Comparison of ENCODE assay signal across 14 cellular contexts in genomic region chr9:137758067-137758466, GRCh38.
DNase-seq lines count a peak whose midpoint lies in the region; ATAC-seq, FAIRE-seq and TF ChIP-seq lines count a peak whose summit lies in the region.
"Had no signal": no experiment of that assay in that cellular context is flagged by ENCODE, and none has a peak within 500 bp of the region (broad histone marks: within the 10 kb centered on the region; RNA-seq: fewer than 3 reads in every experiment).

No MANE protein-coding gene starts in this region.

- H3K9ac ChIP-seq in kidney (ENCODE audit: low read length in 2 of 2): no peak overlapping the region

- POLR2A ChIA-PET in activated CD4-positive, alpha-beta memory T cell treated with anti-CD3 and anti-CD28 coated beads, Interleukin-2, amount 10 ng/mL, durations not matched to agents 7 days and 5 days (lab: Charles Lee): no interaction called here

- no peak for TF ChIP-seq CTCF in kidney (IDR thresholded peaks at IDR 0.05; ENCODE audit: borderline replicate concordance, extremely low read depth, insufficient read depth)

- CTCF ChIA-PET in activated CD4-positive, alpha-beta memory T cell treated with anti-CD3 and anti-CD28 coated beads, Interleukin-2, amount 10 ng/mL, durations not matched to agents 7 days and 5 days (lab: Charles Lee): no interaction called here

- no peak for DNase-seq in stimulated activated naive CD8-positive, alpha-beta T cell treated with anti-CD3 and anti-CD28 coated beads, Interleukin-15, Interleukin-2, amounts not matched to agents 100 U/mL and 50 U/mL, for 24 hours
- DNase-seq in activated CD4-positive, alpha-beta memory T cell treated with anti-CD3 and anti-CD28 coated beads, Interleukin-2, amount 10 ng/mL, durations not matched to agents 7 days and 5 days: no peak
- DNase-seq in kidney: peak; percentile 49
- DNase-seq in CD1c-positive myeloid dendritic cell (ENCODE audit: extremely low spot score): no peak
- DNase-seq in nucleus accumbens (lab: John Stamatoyannopoulos, UW): no peak
- DNase-seq: DND-41; foreskin melanocyte; NCI-H1417; NCI-H446; OCI-M1; stimulated activated naive CD4-positive, alpha-beta T cell had no signal

- peaks cover 8 to 10% of the 10 kb centered on the region in 2 donors for H3K36me3 ChIP-seq in kidney (ENCODE audit: control insufficient read depth in 1 of 2, insufficient read depth in 2 of 2, low read length in 2 of 2)

- H3K4me1 ChIP-seq in kidney (ENCODE audit: control insufficient read depth in 1 of 2, insufficient read depth in 1 of 2, low read depth in 1 of 2, low read length in 2 of 2): no peaks in the 10 kb centered on the region

- H3K27ac Mint-ChIP-seq in stimulated activated naive CD8-positive, alpha-beta T cell treated with anti-CD3 and anti-CD28 coated beads, Interleukin-15, Interleukin-2, amounts not matched to agents 100 ng/mL and 50 ng/mL, for 24 hours: peak overlapping the region; percentile 75
- peak overlapping the region; percentile 87 for H3K27ac Mint-ChIP-seq in activated CD4-positive, alpha-beta memory T cell treated with anti-CD3 and anti-CD28 coated beads, Interleukin-2, amount 10 ng/mL, durations not matched to agents 7 days and 5 days

- H3K27me3 Mint-ChIP-seq in stimulated activated naive CD8-positive, alpha-beta T cell treated with anti-CD3 and anti-CD28 coated beads, Interleukin-15, Interleukin-2, amounts not matched to agents 100 ng/mL and 50 ng/mL, for 24 hours: no peaks in the 10 kb centered on the region
- no peaks in the 10 kb centered on the region for H3K27me3 Mint-ChIP-seq in activated CD4-positive, alpha-beta memory T cell treated with anti-CD3 and anti-CD28 coated beads, Interleukin-2, amount 10 ng/mL, durations not matched to agents 7 days and 5 days

- no peak overlapping the region for H3K27ac ChIP-seq in kidney (ENCODE audit: low read depth in 2 of 2, low read length in 2 of 2)

- intact Hi-C loops in kidney (cut with DNase I): no loop called here

- peaks cover 80% of the 10 kb centered on the region for H3K36me3 Mint-ChIP-seq in stimulated activated naive CD8-positive, alpha-beta T cell treated with anti-CD3 and anti-CD28 coated beads, Interleukin-15, Interleukin-2, amounts not matched to agents 100 ng/mL and 50 ng/mL, for 24 hours (ENCODE audit: low read depth)
- H3K36me3 Mint-ChIP-seq in activated CD4-positive, alpha-beta memory T cell treated with anti-CD3 and anti-CD28 coated beads, Interleukin-2, amount 10 ng/mL, durations not matched to agents 7 days and 5 days (ENCODE audit: low read depth): peaks cover 89% of the 10 kb centered on the region

- FAIRE-seq in kidney (lab: Jason Lieb, UNC): no peak

- peaks cover 57% of the 10 kb centered on the region for H3K4me1 Mint-ChIP-seq in stimulated activated naive CD8-positive, alpha-beta T cell treated with anti-CD3 and anti-CD28 coated beads, Interleukin-15, Interleukin-2, amounts not matched to agents 100 ng/mL and 50 ng/mL, for 24 hours (ENCODE audit: low read depth)
- H3K4me1 Mint-ChIP-seq in activated CD4-positive, alpha-beta memory T cell treated with anti-CD3 and anti-CD28 coated beads, Interleukin-2, amount 10 ng/mL, durations not matched to agents 7 days and 5 days: peaks cover 52% of the 10 kb centered on the region

- no peak for ATAC-seq in stimulated activated naive CD8-positive, alpha-beta T cell treated with anti-CD3 and anti-CD28 coated beads, Interleukin-15, Interleukin-2, amounts not matched to agents 100 U/mL and 50 U/mL, for 24 hours
- ATAC-seq in GM21360 (IDR thresholded peaks at IDR 0.05; ENCODE audit: unreplicated experiment) (no peak), HG02588 (IDR thresholded peaks at IDR 0.05; ENCODE audit: unreplicated experiment) (no peak)

- H3K4me3 ChIP-seq in kidney (ENCODE audit: low read length in 2 of 2): no peak overlapping the region

- H3K9me3 Mint-ChIP-seq in stimulated activated naive CD8-positive, alpha-beta T cell treated with anti-CD3 and anti-CD28 coated beads, Interleukin-15, Interleukin-2, amounts not matched to agents 100 ng/mL and 50 ng/mL, for 24 hours: peaks cover 6% of the 10 kb centered on the region
- peaks cover 9% of the 10 kb centered on the region for H3K9me3 Mint-ChIP-seq in activated CD4-positive, alpha-beta memory T cell treated with anti-CD3 and anti-CD28 coated beads, Interleukin-2, amount 10 ng/mL, durations not matched to agents 7 days and 5 days

- no peaks in the 10 kb centered on the region for H3K9me3 ChIP-seq in kidney (ENCODE audit: control insufficient read depth in 1 of 2, low read length in 2 of 2)

- H3K4me3 Mint-ChIP-seq in stimulated activated naive CD8-positive, alpha-beta T cell treated with anti-CD3 and anti-CD28 coated beads, Interleukin-15, Interleukin-2, amounts not matched to agents 100 ng/mL and 50 ng/mL, for 24 hours: peak overlapping the region; percentile 11
- peak overlapping the region; percentile 37 for H3K4me3 Mint-ChIP-seq in activated CD4-positive, alpha-beta memory T cell treated with anti-CD3 and anti-CD28 coated beads, Interleukin-2, amount 10 ng/mL, durations not matched to agents 7 days and 5 days
